10 cellular contexts compared by ENCODE assay signal in genomic region chr5:89043676-89044075, GRCh38.
DNase-seq lines count a peak whose midpoint lies in the region; ATAC-seq and TF ChIP-seq lines count a peak whose summit lies in the region.
"Had no signal": no experiment of that assay in that cellular context is flagged by ENCODE, and none has a peak within 500 bp of the region (broad histone marks: within the 10 kb centered on the region; RNA-seq: fewer than 3 reads in every experiment).

No MANE protein-coding gene starts in this region.

- H3K4me3 ChIP-seq in fibroblast of the aortic adventitia (ENCODE audit: low read depth, low read length) (no peak overlapping the region), ovary (no peak overlapping the region)

- 31 to 48% (median 43%) methylated on average over 1 of the region's 1 CpG for whole genome bisulfite sequencing in ovary, 3 donors

- intact Hi-C loops in ovary (cut with DNase I), result no loop called here

- no peaks in the 10 kb centered on the region for H3K9me3 ChIP-seq in ovary

- TF ChIP-seq CTCF in fibroblast of the aortic adventitia (IDR thresholded peaks at IDR 0.05; ENCODE audit: insufficient read depth, low read length), result no peak
- no peak for TF ChIP-seq CTCF in ovary (IDR thresholded peaks at IDR 0.05)

- H3K36me3 ChIP-seq in ovary, result no peaks in the 10 kb centered on the region

- H3K4me1 ChIP-seq in ovary (ENCODE audit: insufficient read depth), result peaks cover 2% of the 10 kb centered on the region

- DNase-seq in fibroblast of the aortic adventitia (ENCODE audit: low read depth) (peak; percentile 7), LoVo (ENCODE audit: low spot score) (no peak), NK-92 (lab: John Stamatoyannopoulos, UW; ENCODE audit: unreplicated experiment) (no peak), OCI-M2 (lab: John Stamatoyannopoulos, UW; ENCODE audit: unreplicated experiment) (no peak), ovary (no peak)
- DNase-seq: COR-L47, hypothalamus had no signal

- TF ChIP-seq POLR2A in ovary (IDR thresholded peaks at IDR 0.05), result no peak

- no peak for TF ChIP-seq EP300 in ovary (IDR thresholded peaks at IDR 0.05)

- no peaks in the 10 kb centered on the region for H3K27me3 ChIP-seq in ovary

- H3K27ac ChIP-seq in ovary, result no peak overlapping the region

- peak; percentile 78 for ATAC-seq in GM18508 (IDR thresholded peaks at IDR 0.05; ENCODE audit: insufficient read depth, unreplicated experiment)
- peak; percentile 92 for ATAC-seq in GM21576 (IDR thresholded peaks at IDR 0.05; ENCODE audit: unreplicated experiment)
- ATAC-seq in HG03565 (IDR thresholded peaks at IDR 0.05; ENCODE audit: unreplicated experiment), result peak; percentile 65
